9 cellular contexts compared by ENCODE assay signal in genomic region chr6:106141441-106142237, GRCh38. TPM values are rescaled to one million over a fixed set of nuclear protein-coding genes. Genes with fewer than 3 reads are reported as not detected.
DNase-seq lines count a peak whose midpoint lies in the region; ATAC-seq and TF ChIP-seq lines count a peak whose summit lies in the region.
"Had no signal": no experiment of that assay in that cellular context is flagged by ENCODE, and none has a peak within 500 bp of the region (broad histone marks: within the 10 kb centered on the region; RNA-seq: fewer than 3 reads in every experiment).

No MANE protein-coding gene starts in this region.

- H3K4me1 ChIP-seq in CD4-positive, CD25-positive, alpha-beta regulatory T cell (ENCODE audit: control insufficient read depth, insufficient read depth, low read length, poor library complexity, severe bottlenecking), result peaks cover 39% of the 10 kb centered on the region
- H3K4me1 ChIP-seq in thyroid gland, result no peaks in the 10 kb centered on the region

- H3K36me3 ChIP-seq in CD4-positive, CD25-positive, alpha-beta regulatory T cell (ENCODE audit: control insufficient read depth, insufficient read depth, low read length), result no peaks in the 10 kb centered on the region
- no peaks in the 10 kb centered on the region for H3K36me3 ChIP-seq in thyroid gland

- H3K36me3 Mint-ChIP-seq in CD4-positive, CD25-positive, alpha-beta regulatory T cell, result no peaks in the 10 kb centered on the region
- no peaks in the 10 kb centered on the region for H3K36me3 Mint-ChIP-seq in stimulated activated effector memory CD8-positive, alpha-beta T cell treated with anti-CD3 and anti-CD28 coated beads, Interleukin-12 subunit alpha, Interleukin-12 subunit beta, amount 100 ng/mL, for 72 hours

- H3K4me3 ChIP-seq in CD4-positive, CD25-positive, alpha-beta regulatory T cell (ENCODE audit: low read depth, low read length), result peak overlapping the region; percentile 65
- H3K4me3 ChIP-seq in thyroid gland (replicated peaks in 1 of 3), result no peak overlapping the region

- peak; percentile 79 to 81 for ATAC-seq in CD4-positive, CD25-positive, alpha-beta regulatory T cell (ENCODE audit: low read depth in 2 of 2)
- ATAC-seq in GM21360 (IDR thresholded peaks at IDR 0.05; ENCODE audit: unreplicated experiment) (peak; percentile 79), HG03558 (IDR thresholded peaks at IDR 0.05; ENCODE audit: extremely low read depth, unreplicated experiment) (peak; percentile 68)
- ATAC-seq in stimulated activated effector memory CD8-positive, alpha-beta T cell treated with anti-CD3 and anti-CD28 coated beads, Interleukin-12 subunit alpha, Interleukin-12 subunit beta, amount 100 ng/mL, for 72 hours, result peak; percentile 95

- no peaks in the 10 kb centered on the region for H3K9me3 ChIP-seq in CD4-positive, CD25-positive, alpha-beta regulatory T cell (ENCODE audit: control insufficient read depth in 2 of 2, low read length in 2 of 2)
- no peaks in the 10 kb centered on the region for H3K9me3 ChIP-seq in thyroid gland

- WGBS in thyroid gland, 2 donors, result 82 to 84% methylated on average over 9 of the region's 9 CpGs

- H3K9me3 Mint-ChIP-seq in CD4-positive, CD25-positive, alpha-beta regulatory T cell, result no peaks in the 10 kb centered on the region
- no peaks in the 10 kb centered on the region for H3K9me3 Mint-ChIP-seq in stimulated activated effector memory CD8-positive, alpha-beta T cell treated with anti-CD3 and anti-CD28 coated beads, Interleukin-12 subunit alpha, Interleukin-12 subunit beta, amount 100 ng/mL, for 72 hours

- H3K27me3 Mint-ChIP-seq in CD4-positive, CD25-positive, alpha-beta regulatory T cell, result no peaks in the 10 kb centered on the region

- DNase-seq in CD4-positive, CD25-positive, alpha-beta regulatory T cell, result peak in 1 of 3 donors; percentile 84
- peak; percentile 54 for DNase-seq in activated gamma-delta T cell treated with anti-CD3 and anti-CD28 coated beads, Interleukin-2, amount 50 U/mL, for 16 hours (ENCODE audit: low read depth)
- peak; percentile 31 to 72 for DNase-seq in stimulated activated effector memory CD8-positive, alpha-beta T cell treated with anti-CD3 and anti-CD28 coated beads, Interleukin-12 subunit alpha, Interleukin-12 subunit beta, amount 100 ng/mL, for 72 hours (ENCODE audit: low spot score in 2 of 2)
- DNase-seq in HUDEP-2 (lab: John Stamatoyannopoulos, UW; ENCODE audit: unreplicated experiment in 76 of 76) (no peak), thyroid gland (no peak), CD1c-positive myeloid dendritic cell (ENCODE audit: extremely low spot score) (no peak)

- TF ChIP-seq CTCF in thyroid gland (IDR thresholded peaks at IDR 0.05), result no peak

- TF ChIP-seq POLR2A in thyroid gland (IDR thresholded peaks at IDR 0.05), result no peak

- H3K27ac ChIP-seq in CD4-positive, CD25-positive, alpha-beta regulatory T cell (ENCODE audit: insufficient read depth, low read length, poor library complexity, severe bottlenecking), result peak overlapping the region; percentile 68
- H3K27ac ChIP-seq in thyroid gland, result no peak overlapping the region
- H3K27ac ChIP-seq: C4-2B had no signal

- H3K4me1 Mint-ChIP-seq in CD4-positive, CD25-positive, alpha-beta regulatory T cell, result peaks cover 19 to 58% (median 36%) of the 10 kb centered on the region in 4 donors
- H3K4me1 Mint-ChIP-seq in stimulated activated effector memory CD8-positive, alpha-beta T cell treated with anti-CD3 and anti-CD28 coated beads, Interleukin-12 subunit alpha, Interleukin-12 subunit beta, amount 100 ng/mL, for 72 hours, result peaks cover 69% of the 10 kb centered on the region

- no peaks in the 10 kb centered on the region for H3K27me3 ChIP-seq in CD4-positive, CD25-positive, alpha-beta regulatory T cell (ENCODE audit: control insufficient read depth, insufficient read depth, low read length)
- no peaks in the 10 kb centered on the region for H3K27me3 ChIP-seq in thyroid gland

- H3K27ac Mint-ChIP-seq in CD4-positive, CD25-positive, alpha-beta regulatory T cell, result peak overlapping the region; percentile 76 to 97 (median 96)
- H3K27ac Mint-ChIP-seq in stimulated activated effector memory CD8-positive, alpha-beta T cell treated with anti-CD3 and anti-CD28 coated beads, Interleukin-12 subunit alpha, Interleukin-12 subunit beta, amount 100 ng/mL, for 72 hours, result peak overlapping the region; percentile 85

- peak overlapping the region; percentile 42 to 68 (median 63) for H3K4me3 Mint-ChIP-seq in CD4-positive, CD25-positive, alpha-beta regulatory T cell
- peak overlapping the region; percentile 44 for H3K4me3 Mint-ChIP-seq in stimulated activated effector memory CD8-positive, alpha-beta T cell treated with anti-CD3 and anti-CD28 coated beads, Interleukin-12 subunit alpha, Interleukin-12 subunit beta, amount 100 ng/mL, for 72 hours

- intact Hi-C loops in thyroid gland (cut with DNase I), result no loop called here

RNA-seq across cellular contexts. Expression of gene PRDM1, which starts 55.5 kb away (rescaled TPM):
- total RNA-seq in CD4-positive, CD25-positive, alpha-beta regulatory T cell, result 327 TPM
- 10 to 100 TPM; 48.6 to 71.6 (median 64.7) TPM for polyA plus RNA-seq in CD4-positive, CD25-positive, alpha-beta regulatory T cell
- total RNA-seq in thyroid gland, result 1 to 10 TPM; 5.6 to 7.6 (median 7.0) TPM

Comparison
In these comparisons a context has a peak if more than half of its experiments do, and no peak if none do; other contexts are left out.
1. DNase-seq: peak in activated gamma-delta T cell treated with anti-CD3 and anti-CD28 coated beads, Interleukin-2, amount 50 U/mL, for 16 hours (single experiment) and stimulated activated effector memory CD8-positive, alpha-beta T cell treated with anti-CD3 and anti-CD28 coated beads, Interleukin-12 subunit alpha, Interleukin-12 subunit beta, amount 100 ng/mL, for 72 hours (2 of 2); none in HUDEP-2 (0 of 76), thyroid gland (0 of 2) and CD1c-positive myeloid dendritic cell (single experiment).
2. RNA of gene PRDM1, which starts 55.5 kb away (total RNA-seq): 327 TPM in CD4-positive, CD25-positive, alpha-beta regulatory T cell (single experiment); 5.6 to 7.6 TPM in thyroid gland; every median in the first group is over 10 times any median in the second.
3. Peak in every context shown above with its lines, with median percentiles within 50 percentile points of each other: ATAC-seq.